Comparison of ENCODE assay signal across 8 cellular contexts in the genomic region with DNA sequence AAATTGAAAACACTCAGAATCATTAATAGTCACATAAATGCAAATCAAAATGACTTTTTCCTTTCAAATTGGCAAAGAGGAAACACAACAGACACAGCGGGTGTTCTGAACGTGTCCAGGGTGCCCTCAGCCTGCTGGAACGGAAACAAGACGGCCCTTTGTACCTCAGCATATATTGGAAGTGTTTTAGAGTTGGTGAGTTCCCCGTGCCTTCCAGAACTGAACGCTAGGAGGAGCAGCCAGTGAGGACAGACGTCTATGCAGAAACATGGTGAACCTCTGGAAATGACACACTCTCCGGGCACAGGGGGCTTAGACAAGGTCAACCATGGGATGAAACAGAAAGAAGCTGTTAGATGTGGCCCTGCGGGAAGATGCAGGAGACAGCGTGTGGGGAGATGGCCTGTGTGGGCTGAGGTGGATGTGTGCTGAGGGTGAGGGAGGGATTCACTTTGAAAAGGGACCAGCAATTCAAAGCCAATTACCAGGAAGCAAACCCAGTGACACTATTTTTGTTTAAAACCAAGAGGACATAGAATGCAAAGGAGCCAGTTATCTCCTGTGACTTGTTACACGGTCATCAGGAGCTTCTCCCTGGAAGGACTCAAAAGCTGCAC. TPM values are rescaled to one million over a fixed set of nuclear protein-coding genes. Genes with fewer than 3 reads are reported as not detected.
DNase-seq lines count a peak whose midpoint lies in the region; ATAC-seq and TF ChIP-seq lines count a peak whose summit lies in the region.

No MANE protein-coding gene starts in this region.

- H3K9ac ChIP-seq in KMS-11: no peak overlapping the region

- intact Hi-C loops in body of pancreas (cut with DNase I): no loop called here

- H3K27ac ChIP-seq in KMS-11 (no peak overlapping the region), body of pancreas (no peak overlapping the region)

- H3K4me3 ChIP-seq in KMS-11 (IDR thresholded peaks at IDR 0.05; ENCODE audit: insufficient read depth, low read depth, low read length): no peak overlapping the region
- H3K4me3 ChIP-seq in body of pancreas: no peak overlapping the region

- no peak overlapping the region for H3K27ac Mint-ChIP-seq in T-helper 2 cell treated with Interferon-gamma antibody and Interleukin-4, amounts not matched to agents 5 μg/mL and 100 μg/mL, for 36 hours

- H3K36me3 Mint-ChIP-seq in T-helper 2 cell treated with Interferon-gamma antibody and Interleukin-4, amounts not matched to agents 5 μg/mL and 100 μg/mL, for 36 hours (ENCODE audit: low read depth): no peaks in the 10 kb centered on the region

- H3K9me3 Mint-ChIP-seq in T-helper 2 cell treated with Interferon-gamma antibody and Interleukin-4, amounts not matched to agents 5 μg/mL and 100 μg/mL, for 36 hours: no peaks in the 10 kb centered on the region

- peaks cover 2% of the 10 kb centered on the region for H3K4me1 Mint-ChIP-seq in T-helper 2 cell treated with Interferon-gamma antibody and Interleukin-4, amounts not matched to agents 5 μg/mL and 100 μg/mL, for 36 hours (ENCODE audit: low read depth)

- 19 to 24% methylated on average over 11 of the region's 11 CpGs for WGBS in body of pancreas, 2 donors

- no peak overlapping the region for H3K4me3 Mint-ChIP-seq in T-helper 2 cell treated with Interferon-gamma antibody and Interleukin-4, amounts not matched to agents 5 μg/mL and 100 μg/mL, for 36 hours

- no peaks in the 10 kb centered on the region for H3K4me1 ChIP-seq in KMS-11 (ENCODE audit: low read depth, poor library complexity, severe bottlenecking)
- peaks cover 6% of the 10 kb centered on the region for H3K4me1 ChIP-seq in body of pancreas

- no peak overlapping the region for H2AFZ ChIP-seq in KMS-11 (ENCODE audit: low read depth)

- H3K79me2 ChIP-seq in KMS-11 (ENCODE audit: insufficient read depth, low read depth): no peaks in the 10 kb centered on the region

- H3K9me3 ChIP-seq in body of pancreas: no peaks in the 10 kb centered on the region

- H3K36me3 ChIP-seq in KMS-11 (ENCODE audit: insufficient read depth) (no peaks in the 10 kb centered on the region), body of pancreas (replicated peaks in 1 of 2; ENCODE audit: insufficient read depth in 1 of 2, low read depth in 2 of 2) (no peaks in the 10 kb centered on the region)

- peaks cover 24% of the 10 kb centered on the region for H3K27me3 Mint-ChIP-seq in T-helper 2 cell treated with Interferon-gamma antibody and Interleukin-4, amounts not matched to agents 5 μg/mL and 100 μg/mL, for 36 hours (ENCODE audit: low read depth)

- H4K20me1 ChIP-seq in KMS-11 (ENCODE audit: insufficient read depth): no peaks in the 10 kb centered on the region

- no peaks in the 10 kb centered on the region; the same call in 1 of the 2 replicates for H3K27me3 ChIP-seq in KMS-11 (ENCODE audit: insufficient read depth, low read depth)
- H3K27me3 ChIP-seq in body of pancreas: no peaks in the 10 kb centered on the region

- peak; percentile 96 for ATAC-seq in body of pancreas
- ATAC-seq in GM18909 (IDR thresholded peaks at IDR 0.05; ENCODE audit: poor library complexity, unreplicated experiment): no peak
- no peak for ATAC-seq in GM21390 (IDR thresholded peaks at IDR 0.05; ENCODE audit: unreplicated experiment)

- TF ChIP-seq CTCF in KMS-11 (conservative IDR thresholded peaks at IDR 0.05; ENCODE audit: low read depth, low read length) (peak; percentile 26; the same call in 1 of the 2 replicates), body of pancreas (IDR thresholded peaks at IDR 0.05) (peak; percentile 62 to 87 (median 80))

- DNase-seq in ELF-1 (ENCODE audit: low read depth, low spot score) (peak; percentile 59), body of pancreas (peak; percentile 80 to 86 (median 84)), iPS-NIHi11 (ENCODE audit: low spot score) (peak; percentile 75)
- peak; percentile 43 for DNase-seq in T-helper 2 cell treated with Interferon-gamma antibody and Interleukin-4, amounts not matched to agents 5 μg/mL and 100 μg/mL, for 36 hours (ENCODE audit: low spot score)
- peak; percentile 37 for DNase-seq in stimulated activated CD4-positive, alpha-beta T cell treated with anti-CD3 and anti-CD28 coated beads, Interleukin-1b, Interleukin-23, amount 100 ng/mL, for 48 hours

- H3K4me2 ChIP-seq in KMS-11: no peak overlapping the region

- no peak for TF ChIP-seq POLR2A in body of pancreas (IDR thresholded peaks at IDR 0.05)

RNA-seq across cellular contexts. Expression of a gene that starts 40.4 kb away (rescaled TPM):
- 10 to 100 TPM in 1 of 2 donors, 1 to 10 TPM in 1; 8.2 to 20.5 TPM for total RNA-seq in body of pancreas
